2 cellular contexts compared by ENCODE assay signal in the genomic region with DNA sequence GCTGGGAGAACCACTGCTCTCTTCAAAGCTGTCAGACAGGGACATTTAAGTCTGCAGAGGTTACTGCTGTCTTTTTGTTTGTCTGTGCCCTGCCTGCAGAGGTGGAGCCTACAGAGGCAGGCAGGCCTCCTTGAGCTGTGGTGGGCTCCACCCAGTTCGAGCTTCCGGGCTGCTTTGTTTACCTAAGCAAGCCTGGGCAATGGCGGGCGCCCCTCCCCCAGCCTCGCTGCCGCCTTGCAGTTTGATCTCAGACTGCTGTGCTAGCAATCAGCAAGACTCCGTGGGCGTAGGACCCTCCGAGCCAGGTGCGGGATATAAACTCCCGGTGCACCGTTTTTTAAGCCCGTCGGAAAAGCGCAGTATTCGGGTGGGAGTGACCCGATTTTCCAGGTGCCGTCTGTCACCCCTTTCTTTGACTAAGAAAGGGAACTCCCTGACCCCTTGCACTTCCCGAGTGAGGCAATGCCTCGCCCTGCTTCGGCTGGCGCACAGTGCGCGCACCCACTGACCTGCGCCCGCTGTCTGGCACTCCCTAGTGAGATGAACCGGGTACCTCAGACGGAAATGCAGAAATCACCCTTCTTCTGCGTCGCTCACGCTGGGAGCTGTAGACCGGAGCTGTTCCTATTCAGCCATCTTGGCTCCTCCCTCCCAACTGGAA.
TF ChIP-seq lines count a peak whose summit lies in the region.

No MANE protein-coding gene starts in this region.

TF ChIP-seq in K562, 482 proteins besides CTCF, POLR2A, EP300 and RAD21:
- 0 out of 2 replicates have a peak, but pooled peaks have one; percentile 22 for TF ChIP-seq ARID1B (IDR thresholded peaks at IDR 0.05)
- TF ChIP-seq CXXC5 (CRISPR knock-in tag; IDR thresholded peaks at IDR 0.05), result 0 out of 2 replicates have a peak, but pooled peaks have one; percentile 33
- peak in 1 of 3 experiments; percentile 53 for TF ChIP-seq YY1 (IDR thresholded peaks at IDR 0.05; ENCODE audit: borderline replicate concordance in 1 of 3, control insufficient read depth in 1 of 3, extremely low read depth in 1 of 3, insufficient read depth in 3 of 3, insufficient read length in 1 of 3, insufficient replicate concordance in 2 of 3, low read depth in 1 of 3, low read length in 2 of 3)
- TF ChIP-seq EGR1 (conservative IDR thresholded peaks at IDR 0.05), result 0 out of 2 replicates have a peak, but pooled peaks have one; percentile 18
- 0 out of 2 replicates have a peak, but pooled peaks have one; percentile 17 for TF ChIP-seq RBFOX2 (IDR thresholded peaks at IDR 0.05; ENCODE audit: low read depth, low read length)
- peak in 1 of 2 experiments; percentile 89; a peak in 2 of 4 replicates for TF ChIP-seq FOXA3 (CRISPR knock-in tag; conservative IDR thresholded peaks at IDR 0.05 in 1 of 2, IDR thresholded peaks at IDR 0.05 in 1 of 2)
- peak; percentile 51; the same call in 1 of the 2 replicates for TF ChIP-seq TAF7 (tag; IDR thresholded peaks at IDR 0.05)
- TF ChIP-seq NFRKB (IDR thresholded peaks at IDR 0.05; ENCODE audit: low read depth), result peak; percentile 66; the same call in 1 of the 2 replicates
- TF ChIP-seq NRF1 (conservative IDR thresholded peaks at IDR 0.05 in 1 of 2, IDR thresholded peaks at IDR 0.05 in 1 of 2), result 0 out of 4 replicates have a peak, but pooled peaks of 1 of the 2 experiments have one; percentile 22
- peak; percentile 42; the same call in 1 of the 2 replicates for TF ChIP-seq TARDBP (IDR thresholded peaks at IDR 0.05)
- TF ChIP-seq FOXK2 (conservative IDR thresholded peaks at IDR 0.05 in 1 of 2, IDR thresholded peaks at IDR 0.05 in 1 of 2; ENCODE audit: low read depth in 2 of 2), result peak; percentile 53 to 73; a peak in 3 of 4 replicates
- TF ChIP-seq LEF1 (IDR thresholded peaks at IDR 0.05), result 0 out of 2 replicates have a peak, but pooled peaks have one; percentile 20
- 0 out of 2 replicates have a peak, but pooled peaks have one; percentile 48 for TF ChIP-seq L3MBTL2 (IDR thresholded peaks at IDR 0.05)
TF ChIP-seq in K562: peak in this region for 13; not testable (repeated sequence) for 469.

TF ChIP-seq in HepG2, 621 proteins besides CTCF, POLR2A, EP300 and RAD21:
- TF ChIP-seq, protein P1, sequence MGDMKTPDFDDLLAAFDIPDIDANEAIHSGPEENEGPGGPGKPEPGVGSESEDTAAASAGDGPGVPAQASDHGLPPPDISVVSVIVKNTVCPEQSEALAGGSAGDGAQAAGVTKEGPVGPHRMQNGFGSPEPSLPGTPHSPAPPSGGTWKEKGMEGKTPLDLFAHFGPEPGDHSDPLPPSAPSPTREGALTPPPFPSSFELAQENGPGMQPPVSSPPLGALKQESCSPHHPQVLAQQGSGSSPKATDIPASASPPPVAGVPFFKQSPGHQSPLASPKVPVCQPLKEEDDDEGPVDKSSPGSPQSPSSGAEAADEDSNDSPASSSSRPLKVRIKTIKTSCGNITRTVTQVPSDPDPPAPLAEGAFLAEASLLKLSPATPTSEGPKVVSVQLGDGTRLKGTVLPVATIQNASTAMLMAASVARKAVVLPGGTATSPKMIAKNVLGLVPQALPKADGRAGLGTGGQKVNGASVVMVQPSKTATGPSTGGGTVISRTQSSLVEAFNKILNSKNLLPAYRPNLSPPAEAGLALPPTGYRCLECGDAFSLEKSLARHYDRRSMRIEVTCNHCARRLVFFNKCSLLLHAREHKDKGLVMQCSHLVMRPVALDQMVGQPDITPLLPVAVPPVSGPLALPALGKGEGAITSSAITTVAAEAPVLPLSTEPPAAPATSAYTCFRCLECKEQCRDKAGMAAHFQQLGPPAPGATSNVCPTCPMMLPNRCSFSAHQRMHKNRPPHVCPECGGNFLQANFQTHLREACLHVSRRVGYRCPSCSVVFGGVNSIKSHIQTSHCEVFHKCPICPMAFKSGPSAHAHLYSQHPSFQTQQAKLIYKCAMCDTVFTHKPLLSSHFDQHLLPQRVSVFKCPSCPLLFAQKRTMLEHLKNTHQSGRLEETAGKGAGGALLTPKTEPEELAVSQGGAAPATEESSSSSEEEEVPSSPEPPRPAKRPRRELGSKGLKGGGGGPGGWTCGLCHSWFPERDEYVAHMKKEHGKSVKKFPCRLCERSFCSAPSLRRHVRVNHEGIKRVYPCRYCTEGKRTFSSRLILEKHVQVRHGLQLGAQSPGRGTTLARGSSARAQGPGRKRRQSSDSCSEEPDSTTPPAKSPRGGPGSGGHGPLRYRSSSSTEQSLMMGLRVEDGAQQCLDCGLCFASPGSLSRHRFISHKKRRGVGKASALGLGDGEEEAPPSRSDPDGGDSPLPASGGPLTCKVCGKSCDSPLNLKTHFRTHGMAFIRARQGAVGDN (CRISPR knock-in tag; IDR thresholded peaks at IDR 0.05), result peak; percentile 28; the same call in 1 of the 2 replicates
- TF ChIP-seq ZMYM4 (CRISPR knock-in tag; IDR thresholded peaks at IDR 0.05), result peak; percentile 43; the same call in 1 of the 2 replicates
